In the genomic region with DNA sequence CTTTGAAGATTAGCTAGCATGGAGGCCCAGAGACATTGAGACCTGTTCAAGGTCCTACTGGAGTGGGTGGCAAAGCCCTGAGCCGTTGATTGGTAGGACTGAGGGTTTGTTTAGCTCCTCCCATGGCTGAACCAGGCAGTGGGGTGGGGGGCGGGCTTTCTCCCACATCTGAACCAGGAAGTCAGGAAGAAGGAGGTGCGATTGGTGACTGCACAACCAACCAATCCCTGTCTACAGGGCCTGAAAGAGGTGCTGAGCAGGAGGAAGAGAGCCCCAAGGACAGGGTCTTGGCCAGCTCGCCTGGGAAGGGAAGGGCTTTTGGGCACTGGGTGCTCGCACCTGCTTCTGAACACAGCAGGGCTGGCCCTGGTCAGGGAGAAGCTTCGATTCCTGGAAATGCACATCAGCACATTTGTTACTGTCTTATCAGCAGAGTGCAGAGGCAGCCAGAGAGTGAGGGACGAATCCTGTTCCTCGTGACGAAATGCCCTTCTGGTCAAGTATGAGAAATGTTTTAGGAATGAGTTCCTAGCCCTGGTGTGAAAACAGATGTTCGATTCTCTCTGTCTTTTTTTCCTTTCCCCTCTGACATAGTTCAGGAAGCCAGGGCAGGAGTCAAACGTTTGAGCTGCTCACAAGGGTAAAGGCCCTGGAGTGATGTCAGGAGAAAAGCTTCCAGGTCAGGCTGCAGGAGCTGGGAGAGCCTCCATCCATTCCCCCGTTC, we compare ENCODE assay signal across 1 cellular context.
A peak's percentile ranks its signal among the peaks of the same experiment; 100 is the strongest.
TF ChIP-seq lines count a peak whose summit lies in the region.

No MANE protein-coding gene starts in this region.

TF ChIP-seq in K562, 482 proteins besides CTCF, POLR2A, EP300 and RAD21 (continued from another document and continues in another):
- TF ChIP-seq, protein P1, sequence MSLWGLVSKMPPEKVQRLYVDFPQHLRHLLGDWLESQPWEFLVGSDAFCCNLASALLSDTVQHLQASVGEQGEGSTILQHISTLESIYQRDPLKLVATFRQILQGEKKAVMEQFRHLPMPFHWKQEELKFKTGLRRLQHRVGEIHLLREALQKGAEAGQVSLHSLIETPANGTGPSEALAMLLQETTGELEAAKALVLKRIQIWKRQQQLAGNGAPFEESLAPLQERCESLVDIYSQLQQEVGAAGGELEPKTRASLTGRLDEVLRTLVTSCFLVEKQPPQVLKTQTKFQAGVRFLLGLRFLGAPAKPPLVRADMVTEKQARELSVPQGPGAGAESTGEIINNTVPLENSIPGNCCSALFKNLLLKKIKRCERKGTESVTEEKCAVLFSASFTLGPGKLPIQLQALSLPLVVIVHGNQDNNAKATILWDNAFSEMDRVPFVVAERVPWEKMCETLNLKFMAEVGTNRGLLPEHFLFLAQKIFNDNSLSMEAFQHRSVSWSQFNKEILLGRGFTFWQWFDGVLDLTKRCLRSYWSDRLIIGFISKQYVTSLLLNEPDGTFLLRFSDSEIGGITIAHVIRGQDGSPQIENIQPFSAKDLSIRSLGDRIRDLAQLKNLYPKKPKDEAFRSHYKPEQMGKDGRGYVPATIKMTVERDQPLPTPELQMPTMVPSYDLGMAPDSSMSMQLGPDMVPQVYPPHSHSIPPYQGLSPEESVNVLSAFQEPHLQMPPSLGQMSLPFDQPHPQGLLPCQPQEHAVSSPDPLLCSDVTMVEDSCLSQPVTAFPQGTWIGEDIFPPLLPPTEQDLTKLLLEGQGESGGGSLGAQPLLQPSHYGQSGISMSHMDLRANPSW (CRISPR knock-in tag; IDR thresholded peaks at IDR 0.05), result no peak
- TF ChIP-seq LARP7 (IDR thresholded peaks at IDR 0.05) (no peak), MEF2A (IDR thresholded peaks at IDR 0.05; ENCODE audit: control insufficient read depth, low read depth, low read length) (no peak), NFE2 (IDR thresholded peaks at IDR 0.05; ENCODE audit: low read depth) (peak; percentile 87), FOXP1 (CRISPR knock-in tag; IDR thresholded peaks at IDR 0.05) (no peak), NCOA1 (IDR thresholded peaks at IDR 0.05; ENCODE audit: low read depth) (peak; percentile 84; the same call in 1 of the 2 replicates), ESRRA (IDR thresholded peaks at IDR 0.05; ENCODE audit: borderline replicate concordance, low read depth) (peak; percentile 56; the same call in 1 of the 2 replicates), ZBTB1 (CRISPR knock-in tag; IDR thresholded peaks at IDR 0.05; ENCODE audit: borderline replicate concordance, low read depth) (no peak), NBN (IDR thresholded peaks at IDR 0.05; ENCODE audit: low read depth) (peak; percentile 93), ZNF134 (CRISPR knock-in tag; conservative IDR thresholded peaks at IDR 0.05) (no peak), TAF9B (IDR thresholded peaks at IDR 0.05; ENCODE audit: partially characterized antibody) (peak; percentile 80), ZNF124 (CRISPR knock-in tag; IDR thresholded peaks at IDR 0.05) (no peak), TEAD1 (CRISPR knock-in tag; IDR thresholded peaks at IDR 0.05) (peak; percentile 24 to 60; a peak in 1 of 4 replicates), HMGN3 (IDR thresholded peaks at IDR 0.05; ENCODE audit: borderline replicate concordance, extremely low read depth, insufficient read length, low read depth, low read length) (peak; percentile 79), PHTF2 (CRISPR knock-in tag; IDR thresholded peaks at IDR 0.05) (no peak), ZNF143 (CRISPR knock-in tag; IDR thresholded peaks at IDR 0.05) (no peak), CREB1 (IDR thresholded peaks at IDR 0.05) (peak; percentile 80), CREB1 (CRISPR knock-in tag; IDR thresholded peaks at IDR 0.05) (no peak), MEF2D (tag; conservative IDR thresholded peaks at IDR 0.05; ENCODE audit: low read depth) (peak; percentile 65), ZNF324 (CRISPR knock-in tag; IDR thresholded peaks at IDR 0.05) (no peak), HNRNPH1 (optimal IDR thresholded peaks at IDR 0.05; ENCODE audit: low read depth, low read length) (no peak)
- TF ChIP-seq, protein P2, sequence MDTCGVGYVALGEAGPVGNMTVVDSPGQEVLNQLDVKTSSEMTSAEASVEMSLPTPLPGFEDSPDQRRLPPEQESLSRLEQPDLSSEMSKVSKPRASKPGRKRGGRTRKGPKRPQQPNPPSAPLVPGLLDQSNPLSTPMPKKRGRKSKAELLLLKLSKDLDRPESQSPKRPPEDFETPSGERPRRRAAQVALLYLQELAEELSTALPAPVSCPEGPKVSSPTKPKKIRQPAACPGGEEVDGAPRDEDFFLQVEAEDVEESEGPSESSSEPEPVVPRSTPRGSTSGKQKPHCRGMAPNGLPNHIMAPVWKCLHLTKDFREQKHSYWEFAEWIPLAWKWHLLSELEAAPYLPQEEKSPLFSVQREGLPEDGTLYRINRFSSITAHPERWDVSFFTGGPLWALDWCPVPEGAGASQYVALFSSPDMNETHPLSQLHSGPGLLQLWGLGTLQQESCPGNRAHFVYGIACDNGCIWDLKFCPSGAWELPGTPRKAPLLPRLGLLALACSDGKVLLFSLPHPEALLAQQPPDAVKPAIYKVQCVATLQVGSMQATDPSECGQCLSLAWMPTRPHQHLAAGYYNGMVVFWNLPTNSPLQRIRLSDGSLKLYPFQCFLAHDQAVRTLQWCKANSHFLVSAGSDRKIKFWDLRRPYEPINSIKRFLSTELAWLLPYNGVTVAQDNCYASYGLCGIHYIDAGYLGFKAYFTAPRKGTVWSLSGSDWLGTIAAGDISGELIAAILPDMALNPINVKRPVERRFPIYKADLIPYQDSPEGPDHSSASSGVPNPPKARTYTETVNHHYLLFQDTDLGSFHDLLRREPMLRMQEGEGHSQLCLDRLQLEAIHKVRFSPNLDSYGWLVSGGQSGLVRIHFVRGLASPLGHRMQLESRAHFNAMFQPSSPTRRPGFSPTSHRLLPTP (IDR thresholded peaks at IDR 0.05; ENCODE audit: borderline replicate concordance, extremely low read depth, insufficient read length), result no peak
- TF ChIP-seq, protein P3, sequence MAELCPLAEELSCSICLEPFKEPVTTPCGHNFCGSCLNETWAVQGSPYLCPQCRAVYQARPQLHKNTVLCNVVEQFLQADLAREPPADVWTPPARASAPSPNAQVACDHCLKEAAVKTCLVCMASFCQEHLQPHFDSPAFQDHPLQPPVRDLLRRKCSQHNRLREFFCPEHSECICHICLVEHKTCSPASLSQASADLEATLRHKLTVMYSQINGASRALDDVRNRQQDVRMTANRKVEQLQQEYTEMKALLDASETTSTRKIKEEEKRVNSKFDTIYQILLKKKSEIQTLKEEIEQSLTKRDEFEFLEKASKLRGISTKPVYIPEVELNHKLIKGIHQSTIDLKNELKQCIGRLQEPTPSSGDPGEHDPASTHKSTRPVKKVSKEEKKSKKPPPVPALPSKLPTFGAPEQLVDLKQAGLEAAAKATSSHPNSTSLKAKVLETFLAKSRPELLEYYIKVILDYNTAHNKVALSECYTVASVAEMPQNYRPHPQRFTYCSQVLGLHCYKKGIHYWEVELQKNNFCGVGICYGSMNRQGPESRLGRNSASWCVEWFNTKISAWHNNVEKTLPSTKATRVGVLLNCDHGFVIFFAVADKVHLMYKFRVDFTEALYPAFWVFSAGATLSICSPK (IDR thresholded peaks at IDR 0.05; ENCODE audit: borderline replicate concordance), result no peak
- TF ChIP-seq, protein P4, sequence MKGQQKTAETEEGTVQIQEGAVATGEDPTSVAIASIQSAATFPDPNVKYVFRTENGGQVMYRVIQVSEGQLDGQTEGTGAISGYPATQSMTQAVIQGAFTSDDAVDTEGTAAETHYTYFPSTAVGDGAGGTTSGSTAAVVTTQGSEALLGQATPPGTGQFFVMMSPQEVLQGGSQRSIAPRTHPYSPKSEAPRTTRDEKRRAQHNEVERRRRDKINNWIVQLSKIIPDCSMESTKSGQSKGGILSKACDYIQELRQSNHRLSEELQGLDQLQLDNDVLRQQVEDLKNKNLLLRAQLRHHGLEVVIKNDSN (CRISPR knock-in tag; IDR thresholded peaks at IDR 0.05), result no peak
- TF ChIP-seq, protein P5, sequence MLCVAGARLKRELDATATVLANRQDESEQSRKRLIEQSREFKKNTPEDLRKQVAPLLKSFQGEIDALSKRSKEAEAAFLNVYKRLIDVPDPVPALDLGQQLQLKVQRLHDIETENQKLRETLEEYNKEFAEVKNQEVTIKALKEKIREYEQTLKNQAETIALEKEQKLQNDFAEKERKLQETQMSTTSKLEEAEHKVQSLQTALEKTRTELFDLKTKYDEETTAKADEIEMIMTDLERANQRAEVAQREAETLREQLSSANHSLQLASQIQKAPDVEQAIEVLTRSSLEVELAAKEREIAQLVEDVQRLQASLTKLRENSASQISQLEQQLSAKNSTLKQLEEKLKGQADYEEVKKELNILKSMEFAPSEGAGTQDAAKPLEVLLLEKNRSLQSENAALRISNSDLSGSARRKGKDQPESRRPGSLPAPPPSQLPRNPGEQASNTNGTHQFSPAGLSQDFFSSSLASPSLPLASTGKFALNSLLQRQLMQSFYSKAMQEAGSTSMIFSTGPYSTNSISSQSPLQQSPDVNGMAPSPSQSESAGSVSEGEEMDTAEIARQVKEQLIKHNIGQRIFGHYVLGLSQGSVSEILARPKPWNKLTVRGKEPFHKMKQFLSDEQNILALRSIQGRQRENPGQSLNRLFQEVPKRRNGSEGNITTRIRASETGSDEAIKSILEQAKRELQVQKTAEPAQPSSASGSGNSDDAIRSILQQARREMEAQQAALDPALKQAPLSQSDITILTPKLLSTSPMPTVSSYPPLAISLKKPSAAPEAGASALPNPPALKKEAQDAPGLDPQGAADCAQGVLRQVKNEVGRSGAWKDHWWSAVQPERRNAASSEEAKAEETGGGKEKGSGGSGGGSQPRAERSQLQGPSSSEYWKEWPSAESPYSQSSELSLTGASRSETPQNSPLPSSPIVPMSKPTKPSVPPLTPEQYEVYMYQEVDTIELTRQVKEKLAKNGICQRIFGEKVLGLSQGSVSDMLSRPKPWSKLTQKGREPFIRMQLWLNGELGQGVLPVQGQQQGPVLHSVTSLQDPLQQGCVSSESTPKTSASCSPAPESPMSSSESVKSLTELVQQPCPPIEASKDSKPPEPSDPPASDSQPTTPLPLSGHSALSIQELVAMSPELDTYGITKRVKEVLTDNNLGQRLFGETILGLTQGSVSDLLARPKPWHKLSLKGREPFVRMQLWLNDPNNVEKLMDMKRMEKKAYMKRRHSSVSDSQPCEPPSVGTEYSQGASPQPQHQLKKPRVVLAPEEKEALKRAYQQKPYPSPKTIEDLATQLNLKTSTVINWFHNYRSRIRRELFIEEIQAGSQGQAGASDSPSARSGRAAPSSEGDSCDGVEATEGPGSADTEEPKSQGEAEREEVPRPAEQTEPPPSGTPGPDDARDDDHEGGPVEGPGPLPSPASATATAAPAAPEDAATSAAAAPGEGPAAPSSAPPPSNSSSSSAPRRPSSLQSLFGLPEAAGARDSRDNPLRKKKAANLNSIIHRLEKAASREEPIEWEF (CRISPR knock-in tag; IDR thresholded peaks at IDR 0.05), result peak; percentile 61; the same call in 1 of the 2 replicates
- TF ChIP-seq, protein P6, sequence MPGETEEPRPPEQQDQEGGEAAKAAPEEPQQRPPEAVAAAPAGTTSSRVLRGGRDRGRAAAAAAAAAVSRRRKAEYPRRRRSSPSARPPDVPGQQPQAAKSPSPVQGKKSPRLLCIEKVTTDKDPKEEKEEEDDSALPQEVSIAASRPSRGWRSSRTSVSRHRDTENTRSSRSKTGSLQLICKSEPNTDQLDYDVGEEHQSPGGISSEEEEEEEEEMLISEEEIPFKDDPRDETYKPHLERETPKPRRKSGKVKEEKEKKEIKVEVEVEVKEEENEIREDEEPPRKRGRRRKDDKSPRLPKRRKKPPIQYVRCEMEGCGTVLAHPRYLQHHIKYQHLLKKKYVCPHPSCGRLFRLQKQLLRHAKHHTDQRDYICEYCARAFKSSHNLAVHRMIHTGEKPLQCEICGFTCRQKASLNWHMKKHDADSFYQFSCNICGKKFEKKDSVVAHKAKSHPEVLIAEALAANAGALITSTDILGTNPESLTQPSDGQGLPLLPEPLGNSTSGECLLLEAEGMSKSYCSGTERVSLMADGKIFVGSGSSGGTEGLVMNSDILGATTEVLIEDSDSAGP (CRISPR knock-in tag; IDR thresholded peaks at IDR 0.05), result no peak
- TF ChIP-seq, protein P7, sequence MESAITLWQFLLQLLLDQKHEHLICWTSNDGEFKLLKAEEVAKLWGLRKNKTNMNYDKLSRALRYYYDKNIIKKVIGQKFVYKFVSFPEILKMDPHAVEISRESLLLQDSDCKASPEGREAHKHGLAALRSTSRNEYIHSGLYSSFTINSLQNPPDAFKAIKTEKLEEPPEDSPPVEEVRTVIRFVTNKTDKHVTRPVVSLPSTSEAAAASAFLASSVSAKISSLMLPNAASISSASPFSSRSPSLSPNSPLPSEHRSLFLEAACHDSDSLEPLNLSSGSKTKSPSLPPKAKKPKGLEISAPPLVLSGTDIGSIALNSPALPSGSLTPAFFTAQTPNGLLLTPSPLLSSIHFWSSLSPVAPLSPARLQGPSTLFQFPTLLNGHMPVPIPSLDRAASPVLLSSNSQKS (CRISPR knock-in tag; IDR thresholded peaks at IDR 0.05), result no peak
- TF ChIP-seq, protein P8, sequence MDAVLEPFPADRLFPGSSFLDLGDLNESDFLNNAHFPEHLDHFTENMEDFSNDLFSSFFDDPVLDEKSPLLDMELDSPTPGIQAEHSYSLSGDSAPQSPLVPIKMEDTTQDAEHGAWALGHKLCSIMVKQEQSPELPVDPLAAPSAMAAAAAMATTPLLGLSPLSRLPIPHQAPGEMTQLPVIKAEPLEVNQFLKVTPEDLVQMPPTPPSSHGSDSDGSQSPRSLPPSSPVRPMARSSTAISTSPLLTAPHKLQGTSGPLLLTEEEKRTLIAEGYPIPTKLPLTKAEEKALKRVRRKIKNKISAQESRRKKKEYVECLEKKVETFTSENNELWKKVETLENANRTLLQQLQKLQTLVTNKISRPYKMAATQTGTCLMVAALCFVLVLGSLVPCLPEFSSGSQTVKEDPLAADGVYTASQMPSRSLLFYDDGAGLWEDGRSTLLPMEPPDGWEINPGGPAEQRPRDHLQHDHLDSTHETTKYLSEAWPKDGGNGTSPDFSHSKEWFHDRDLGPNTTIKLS (IDR thresholded peaks at IDR 0.05; ENCODE audit: borderline replicate concordance, low read depth), result peak; percentile 65; the same call in 1 of the 2 replicates
- TF ChIP-seq, protein P9, sequence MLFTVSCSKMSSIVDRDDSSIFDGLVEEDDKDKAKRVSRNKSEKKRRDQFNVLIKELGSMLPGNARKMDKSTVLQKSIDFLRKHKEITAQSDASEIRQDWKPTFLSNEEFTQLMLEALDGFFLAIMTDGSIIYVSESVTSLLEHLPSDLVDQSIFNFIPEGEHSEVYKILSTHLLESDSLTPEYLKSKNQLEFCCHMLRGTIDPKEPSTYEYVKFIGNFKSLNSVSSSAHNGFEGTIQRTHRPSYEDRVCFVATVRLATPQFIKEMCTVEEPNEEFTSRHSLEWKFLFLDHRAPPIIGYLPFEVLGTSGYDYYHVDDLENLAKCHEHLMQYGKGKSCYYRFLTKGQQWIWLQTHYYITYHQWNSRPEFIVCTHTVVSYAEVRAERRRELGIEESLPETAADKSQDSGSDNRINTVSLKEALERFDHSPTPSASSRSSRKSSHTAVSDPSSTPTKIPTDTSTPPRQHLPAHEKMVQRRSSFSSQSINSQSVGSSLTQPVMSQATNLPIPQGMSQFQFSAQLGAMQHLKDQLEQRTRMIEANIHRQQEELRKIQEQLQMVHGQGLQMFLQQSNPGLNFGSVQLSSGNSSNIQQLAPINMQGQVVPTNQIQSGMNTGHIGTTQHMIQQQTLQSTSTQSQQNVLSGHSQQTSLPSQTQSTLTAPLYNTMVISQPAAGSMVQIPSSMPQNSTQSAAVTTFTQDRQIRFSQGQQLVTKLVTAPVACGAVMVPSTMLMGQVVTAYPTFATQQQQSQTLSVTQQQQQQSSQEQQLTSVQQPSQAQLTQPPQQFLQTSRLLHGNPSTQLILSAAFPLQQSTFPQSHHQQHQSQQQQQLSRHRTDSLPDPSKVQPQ (CRISPR knock-in tag; IDR thresholded peaks at IDR 0.05; ENCODE audit: borderline replicate concordance), result no peak
